ENCODE assay signal across 10 cellular contexts in the genomic region with DNA sequence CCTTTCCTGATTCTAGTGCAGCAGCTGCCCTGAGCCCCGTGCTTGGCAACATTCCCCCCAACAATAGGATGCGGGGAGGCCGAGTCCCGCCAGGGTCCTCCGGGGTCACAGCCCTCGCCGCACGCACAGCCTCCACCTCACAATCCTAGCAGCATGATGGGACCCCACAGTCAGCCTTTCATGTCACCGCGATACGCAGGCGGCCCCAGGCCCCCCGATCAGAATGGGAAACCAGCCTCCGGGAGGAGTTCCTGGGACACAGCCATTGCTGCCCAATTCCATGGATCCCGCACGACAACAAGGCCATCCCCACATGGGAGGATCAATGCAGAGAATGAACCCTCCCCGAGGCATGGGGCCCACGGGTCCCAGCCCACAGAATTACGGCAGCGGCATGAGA. TPM values are rescaled to one million over a fixed set of nuclear protein-coding genes. Genes with fewer than 3 reads are reported as not detected.
"Had no signal": no experiment of that assay in that cellular context is flagged by ENCODE, and none has a peak within 500 bp of the region (broad histone marks: within the 10 kb centered on the region; RNA-seq: fewer than 3 reads in every experiment).

No MANE protein-coding gene starts in this region.

RNA-seq across cellular contexts. Expression of a gene that starts 13.7 kb away (rescaled TPM):
- total RNA-seq: endothelial cell of umbilical vein; epithelial cell of proximal tubule; fibroblast of lung; foreskin keratinocyte; mammary epithelial cell; myocyte; naive thymus-derived CD8-positive, alpha-beta T cell; osteocyte; renal cortical epithelial cell; upper lobe of left lung had no signal
- polyA plus RNA-seq: endothelial cell of umbilical vein; foreskin keratinocyte; naive thymus-derived CD8-positive, alpha-beta T cell had no signal
